ENCODE assay signal across 18 cellular contexts in the genomic region with DNA sequence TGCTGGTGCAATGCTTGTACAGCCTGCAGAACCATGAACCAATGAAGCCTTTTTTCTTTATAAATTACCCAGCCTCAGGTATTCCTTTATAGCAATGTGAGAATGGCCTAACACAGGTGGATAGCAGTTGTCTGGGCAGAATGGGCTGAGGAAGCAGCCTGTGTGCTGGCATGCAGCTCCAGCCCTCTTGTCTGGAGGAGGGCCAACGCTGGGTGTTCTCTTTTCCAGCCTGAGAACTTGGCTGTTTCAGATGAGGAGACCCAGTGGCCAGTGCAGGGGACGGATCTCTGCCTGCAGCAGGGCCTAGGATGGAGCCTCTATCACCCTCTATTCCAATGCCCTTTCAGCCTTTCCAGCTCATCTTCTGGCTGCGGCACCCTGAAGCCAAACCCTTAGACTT.
"Had no signal": no experiment of that assay in that cellular context is flagged by ENCODE, and none has a peak within 500 bp of the region (broad histone marks: within the 10 kb centered on the region; RNA-seq: fewer than 3 reads in every experiment).

No MANE protein-coding gene starts in this region.

- DNase-seq: cortex of kidney; effector CD8-positive, alpha-beta T cell; hypothalamus; kidney glomerular epithelial cell; lower lobe of right lung; ovary; right lobe of liver; spleen; stimulated activated CD4-positive, alpha-beta T cell treated with anti-CD3 and anti-CD28 coated beads, Interleukin-15, amount 100 ng/mL, for 24 hours; stimulated activated CD4-positive, alpha-beta T cell treated with anti-CD3 and anti-CD28 coated beads, Interleukin-1b, Interleukin-23, amount 100 ng/mL, for 48 hours; stimulated activated CD4-positive, alpha-beta T cell treated with anti-CD3 and anti-CD28 coated beads, Interleukin-4, amount 100 ng/mL, for 24 hours; transverse colon had no signal

- H3K4me3 ChIP-seq: dorsolateral prefrontal cortex, heart left ventricle, lower lobe of right lung, neural progenitor cell, ovary, right lobe of liver, spleen, transverse colon had no signal

- H3K4me1 ChIP-seq: lower lobe of right lung, right lobe of liver, transverse colon had no signal

- ATAC-seq: esophagus mucosa; lower lobe of right lung; natural killer cell treated with Interleukin-12 subunit alpha and Interleukin-12 subunit beta and Interleukin-15 and Interleukin-18, amount 100 ng/mL, for 72 hours; stimulated activated memory B cell treated with anti-CD40 and anti-IgM and Interleukin-4, amounts not matched to agents 10 μg/mL and 1 μg/mL and 100 μg/mL, for 72 hours had no signal

- H3K9me3 ChIP-seq: heart left ventricle, lower lobe of right lung, ovary, right lobe of liver, spleen, transverse colon had no signal

- H3K27ac ChIP-seq: lower lobe of right lung, neural progenitor cell, ovary, right lobe of liver, spleen, transverse colon had no signal

- H3K27me3 ChIP-seq: dorsolateral prefrontal cortex, heart left ventricle, neural progenitor cell, ovary, right lobe of liver, spleen, transverse colon had no signal

- H3K36me3 ChIP-seq: heart left ventricle, neural progenitor cell, ovary, right lobe of liver, transverse colon had no signal
